11 cellular contexts compared by ENCODE assay signal in genomic region chr17:40243756-40244155, GRCh38.
"Had no signal": no experiment of that assay in that cellular context is flagged by ENCODE, and none has a peak within 500 bp of the region (broad histone marks: within the 10 kb centered on the region; RNA-seq: fewer than 3 reads in every experiment).

No MANE protein-coding gene starts in this region.

- H3K9me3 Mint-ChIP-seq: activated naive CD4-positive, alpha-beta T cell treated with anti-CD3 and anti-CD28 coated beads for 36 hours; activated T-helper 17 cell treated with anti-CD3 and anti-CD28 coated beads, Interleukin-2, amount 50 U/mL, for 72 hours had no signal

- H3K9me3 ChIP-seq: left lung, ovary, stomach had no signal

- H3K4me3 ChIP-seq: left lung, ovary, stomach had no signal

- H3K27me3 ChIP-seq: left lung, ovary, stomach had no signal

- H3K27ac Mint-ChIP-seq: activated naive CD4-positive, alpha-beta T cell treated with anti-CD3 and anti-CD28 coated beads for 36 hours; activated T-helper 17 cell treated with anti-CD3 and anti-CD28 coated beads, Interleukin-2, amount 50 U/mL, for 72 hours had no signal

- ATAC-seq: activated T-helper 17 cell treated with anti-CD3 and anti-CD28 coated beads, Interleukin-2, amount 50 U/mL, for 72 hours had no signal

- H3K36me3 ChIP-seq: ovary had no signal

- DNase-seq: activated CD4-positive, alpha-beta T cell treated with anti-CD3 and anti-CD28 coated beads, Interleukin-2, amount 50 U/mL, for 1 hour; activated naive CD4-positive, alpha-beta T cell treated with anti-CD3 and anti-CD28 coated beads for 36 hours; activated T-cell treated with anti-CD3 and anti-CD28 coated beads for 4 hours; cerebellar nuclear complex; islet precursor cell; left lung; ovary; stimulated activated CD4-positive, alpha-beta T cell treated with anti-CD3 and anti-CD28 coated beads, Interleukin-4, amount 100 ng/mL, for 1 hour; stomach; T-helper 2 cell had no signal

- H3K27me3 Mint-ChIP-seq: activated T-helper 17 cell treated with anti-CD3 and anti-CD28 coated beads, Interleukin-2, amount 50 U/mL, for 72 hours had no signal

- H3K4me3 Mint-ChIP-seq: activated naive CD4-positive, alpha-beta T cell treated with anti-CD3 and anti-CD28 coated beads for 36 hours; activated T-helper 17 cell treated with anti-CD3 and anti-CD28 coated beads, Interleukin-2, amount 50 U/mL, for 72 hours had no signal

- H3K27ac ChIP-seq: left lung, ovary, stomach had no signal
